Comparison of ENCODE assay signal across 9 cellular contexts in genomic region chr12:19223018-19223417, GRCh38.
DNase-seq lines count a peak whose midpoint lies in the region; ATAC-seq, FAIRE-seq and TF ChIP-seq lines count a peak whose summit lies in the region.
"Had no signal": no experiment of that assay in that cellular context is flagged by ENCODE, and none has a peak within 500 bp of the region (broad histone marks: within the 10 kb centered on the region; RNA-seq: fewer than 3 reads in every experiment).

No MANE protein-coding gene starts in this region.

- no peaks in the 10 kb centered on the region for H3K9me3 ChIP-seq in A673 (ENCODE audit: low read depth, low read length, poor library complexity, severe bottlenecking)
- no peaks in the 10 kb centered on the region for H3K9me3 ChIP-seq in HCT116 (ENCODE audit: control insufficient read depth in 1 of 2, insufficient read depth in 1 of 2, low read depth in 1 of 2, low read length in 2 of 2)
- H3K9me3 ChIP-seq in OCI-LY1 (ENCODE audit: low read length), result no peaks in the 10 kb centered on the region
- H3K9me3 ChIP-seq in colonic mucosa, result no peaks in the 10 kb centered on the region

- TF ChIP-seq CTCF in A673 (conservative IDR thresholded peaks at IDR 0.05; ENCODE audit: low read depth, low read length) (peak; percentile 44), HCT116 (IDR thresholded peaks at IDR 0.05 in 2 of 3, conservative IDR thresholded peaks at IDR 0.05 in 1 of 3; ENCODE audit: borderline replicate concordance in 1 of 3, insufficient read depth in 1 of 3, low read depth in 2 of 3, low read length in 2 of 3) (peak; percentile 6 to 56 (median 24); a peak in 4 of 6 replicates), OCI-LY1 (IDR thresholded peaks at IDR 0.05; ENCODE audit: low read length) (peak; percentile 29), foreskin keratinocyte (conservative IDR thresholded peaks at IDR 0.05) (peak; percentile 58), colonic mucosa (IDR thresholded peaks at IDR 0.05) (no peak)

- H3K4me1 ChIP-seq in A673 (ENCODE audit: insufficient read depth, low read length, poor library complexity, severe bottlenecking) (peaks cover 13% of the 10 kb centered on the region), HCT116 (ENCODE audit: control insufficient read depth in 1 of 2, insufficient read depth in 2 of 2, low read length in 2 of 2) (no peaks in the 10 kb centered on the region), OCI-LY1 (ENCODE audit: insufficient read depth, low read length, severe bottlenecking) (no peaks in the 10 kb centered on the region), foreskin keratinocyte (peaks cover 12% of the 10 kb centered on the region), colonic mucosa (no peaks in the 10 kb centered on the region)

- no peak overlapping the region for H3K9ac ChIP-seq in HCT116 (ENCODE audit: low read length)
- H3K9ac ChIP-seq in OCI-LY1 (ENCODE audit: low read length), result no peak overlapping the region
- no peak overlapping the region for H3K9ac ChIP-seq in colonic mucosa (ENCODE audit: low read depth in 2 of 2, low read length in 2 of 2)

- H3K4me2 ChIP-seq in HCT116 (ENCODE audit: low read length), result no peak overlapping the region
- no peak overlapping the region for H3K4me2 ChIP-seq in OCI-LY1 (ENCODE audit: low read length)

- H3K9me2 ChIP-seq in HCT116 (ENCODE audit: insufficient read depth) (no peaks in the 10 kb centered on the region), OCI-LY1 (ENCODE audit: low read depth, low read length) (no peaks in the 10 kb centered on the region)

- TF ChIP-seq POLR2A in HCT116 (IDR thresholded peaks at IDR 0.05; ENCODE audit: borderline replicate concordance, extremely low read depth, insufficient read depth, insufficient read length) (no peak), GM12892 (IDR thresholded peaks at IDR 0.05; ENCODE audit: low read depth, low read length) (no peak)

- ATAC-seq in HCT116 (peak; percentile 72; the same call in 1 of the 2 replicates), foreskin keratinocyte (peak; percentile 49)

- no peaks in the 10 kb centered on the region for H3K27me3 ChIP-seq in A673 (replicated peaks; ENCODE audit: insufficient read depth, low read depth, low read length, poor library complexity)
- H3K27me3 ChIP-seq in HCT116 (ENCODE audit: insufficient read depth, low read length), result no peaks in the 10 kb centered on the region
- no peaks in the 10 kb centered on the region for H3K27me3 ChIP-seq in OCI-LY1 (ENCODE audit: insufficient read depth, low read length)
- H3K27me3 ChIP-seq in foreskin keratinocyte, result no peaks in the 10 kb centered on the region
- H3K27me3 ChIP-seq in colonic mucosa, result no peaks in the 10 kb centered on the region

- FAIRE-seq in GM12892 (lab: Jason Lieb, UNC), result no peak

- no peak overlapping the region for H3K4me3 ChIP-seq in A673 (ENCODE audit: low read depth, low read length, poor library complexity, severe bottlenecking)
- no peak overlapping the region for H3K4me3 ChIP-seq in HCT116 (replicated peaks in 1 of 2; ENCODE audit: low read depth in 1 of 2, low read length in 2 of 2)
- H3K4me3 ChIP-seq in OCI-LY1 (ENCODE audit: low read depth, low read length, poor library complexity, severe bottlenecking), result no peak overlapping the region
- no peak overlapping the region for H3K4me3 ChIP-seq in colonic mucosa

- peak; percentile 30; the same call in 1 of the 2 replicates for TF ChIP-seq RAD21 in HCT116 (IDR thresholded peaks at IDR 0.05; ENCODE audit: low read depth)

- DNase-seq in A673 (ENCODE audit: low spot score), result peak; percentile 23
- DNase-seq in HCT116 (ENCODE audit: low read depth, low spot score), result peak; percentile 1
- DNase-seq in foreskin keratinocyte, result peak in 1 of 2 donors; percentile 18
- DNase-seq in posterior cingulate gyrus, result no peak
- DNase-seq in colonic mucosa, result no peak
- DNase-seq in GM19238 (ENCODE audit: insufficient read length, low spot score), result no peak
- no peak for DNase-seq in GM12892 (ENCODE audit: insufficient read length)
- DNase-seq: stimulated activated naive CD4-positive, alpha-beta T cell treated with Interleukin-2 at 50 U/mL for 16 hours had no signal

- 0 out of 2 replicates have a peak, but pooled peaks cover 3% of the 10 kb centered on the region for H3F3A ChIP-seq in OCI-LY1 (ENCODE audit: insufficient read depth, low read length)

- CTCF ChIA-PET in A673 (lab: Charles Lee) (interaction anchor here (0.6 to 0.7 kb wide), 2 partner anchors 25 to 216 kb away, joined by 3 to 4 read pairs; partner anchors contain the start of gene AEBP2), HCT116 (lab: Charles Lee) (interaction anchor here (1.0 to 1.1 kb wide), 2 partner anchors 20 to 37 kb away, joined by 3 read pairs; no protein-coding TSS in a partner anchor)

- POLR2A ChIA-PET in A673 (lab: Charles Lee; ENCODE audit: low non-redundant PET) (interaction anchor here (0.6 kb wide), 1 partner anchor 651 kb away, joined by 7 read pairs; no protein-coding TSS in a partner anchor), HCT116 (lab: Charles Lee) (no interaction called here)

- RAD21 ChIA-PET in HCT116 (lab: Charles Lee; ENCODE audit: low non-redundant PET in 1 of 2, low total read pairs in 2 of 2, uncharacterized antibody in 2 of 2, unreplicated experiment in 2 of 2), result interaction anchor here (0.7 kb wide), 2 partner anchors 24 to 340 kb away, joined by 3 read pairs; no protein-coding TSS in a partner anchor

- H3K27ac ChIP-seq in A673 (ENCODE audit: low read depth, low read length, poor library complexity, severe bottlenecking) (no peak overlapping the region), HCT116 (ENCODE audit: low read depth, low read length) (no peak overlapping the region), OCI-LY1 (ENCODE audit: low read depth, low read length, poor library complexity, severe bottlenecking) (no peak overlapping the region), foreskin keratinocyte (no peak overlapping the region), colonic mucosa (no peak overlapping the region)

- BruUV-seq in A673 (replicated peaks; lab: Mats Ljungman, UMichigan), result no TSS peak
- BruUV-seq in HCT116 (replicated peaks; lab: Mats Ljungman, UMichigan), result no TSS peak

- H4K20me1 ChIP-seq in HCT116 (ENCODE audit: insufficient read depth) (no peaks in the 10 kb centered on the region), OCI-LY1 (ENCODE audit: insufficient read depth, low read length) (no peaks in the 10 kb centered on the region)

- H3K79me2 ChIP-seq in HCT116 (ENCODE audit: insufficient read depth, low read length), result peaks cover 21% of the 10 kb centered on the region
- H3K79me2 ChIP-seq in OCI-LY1 (ENCODE audit: insufficient read depth, low read length), result no peaks in the 10 kb centered on the region

- intact Hi-C loops in A673 (cut with micrococcal nuclease; ENCODE audit: unreplicated experiment) (no loop called here), HCT116 (cut with micrococcal nuclease) (no loop called here), posterior cingulate gyrus (cut with DNase I) (no loop called here), colonic mucosa (cut with DNase I) (no loop called here)

- H3K36me3 ChIP-seq in A673 (ENCODE audit: insufficient read depth, low read length, poor library complexity, severe bottlenecking) (no peaks in the 10 kb centered on the region), HCT116 (ENCODE audit: control insufficient read depth in 1 of 2, insufficient read depth in 2 of 2, low read length in 2 of 2) (no peaks in the 10 kb centered on the region), OCI-LY1 (ENCODE audit: insufficient read depth, low read length) (no peaks in the 10 kb centered on the region), colonic mucosa (no peaks in the 10 kb centered on the region)

- H2AFZ ChIP-seq in HCT116 (ENCODE audit: low read depth, low read length, poor library complexity, severe bottlenecking) (no peak overlapping the region), OCI-LY1 (ENCODE audit: low read length) (no peak overlapping the region)

TF ChIP-seq in HCT116, 20 proteins besides CTCF, POLR2A, EP300 and RAD21:
- TF ChIP-seq CEBPB (IDR thresholded peaks at IDR 0.05; ENCODE audit: low read depth) (no peak), POLR2AphosphoS5 (IDR thresholded peaks at IDR 0.05; ENCODE audit: low read depth, low read length) (no peak), ZFX (IDR thresholded peaks at IDR 0.05) (no peak), REST (IDR thresholded peaks at IDR 0.05; ENCODE audit: low read depth) (no peak), SIN3A (IDR thresholded peaks at IDR 0.05; ENCODE audit: low read depth) (no peak), TCF7L2 (IDR thresholded peaks at IDR 0.05; ENCODE audit: borderline replicate concordance, extremely low read depth, insufficient read depth, insufficient read length) (no peak), EGR1 (IDR thresholded peaks at IDR 0.05; ENCODE audit: low read depth) (no peak), EZH2phosphoT487 (IDR thresholded peaks at IDR 0.05; ENCODE audit: borderline replicate concordance) (no peak), SP1 (IDR thresholded peaks at IDR 0.05; ENCODE audit: low read depth) (no peak)
- TF ChIP-seq, protein P1, sequence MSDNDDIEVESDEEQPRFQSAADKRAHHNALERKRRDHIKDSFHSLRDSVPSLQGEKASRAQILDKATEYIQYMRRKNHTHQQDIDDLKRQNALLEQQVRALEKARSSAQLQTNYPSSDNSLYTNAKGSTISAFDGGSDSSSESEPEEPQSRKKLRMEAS (IDR thresholded peaks at IDR 0.05), result no peak

Comparison
In these comparisons a context has a peak if more than half of its experiments do, and no peak if none do; other contexts are left out.
1. DNase-seq: peak in A673 (single experiment) and HCT116 (single experiment); none in posterior cingulate gyrus (0 of 10), colonic mucosa (single experiment), GM19238 (single experiment) and GM12892 (single experiment).